Comparison of ENCODE assay signal across 1 cellular context in the genomic region with DNA sequence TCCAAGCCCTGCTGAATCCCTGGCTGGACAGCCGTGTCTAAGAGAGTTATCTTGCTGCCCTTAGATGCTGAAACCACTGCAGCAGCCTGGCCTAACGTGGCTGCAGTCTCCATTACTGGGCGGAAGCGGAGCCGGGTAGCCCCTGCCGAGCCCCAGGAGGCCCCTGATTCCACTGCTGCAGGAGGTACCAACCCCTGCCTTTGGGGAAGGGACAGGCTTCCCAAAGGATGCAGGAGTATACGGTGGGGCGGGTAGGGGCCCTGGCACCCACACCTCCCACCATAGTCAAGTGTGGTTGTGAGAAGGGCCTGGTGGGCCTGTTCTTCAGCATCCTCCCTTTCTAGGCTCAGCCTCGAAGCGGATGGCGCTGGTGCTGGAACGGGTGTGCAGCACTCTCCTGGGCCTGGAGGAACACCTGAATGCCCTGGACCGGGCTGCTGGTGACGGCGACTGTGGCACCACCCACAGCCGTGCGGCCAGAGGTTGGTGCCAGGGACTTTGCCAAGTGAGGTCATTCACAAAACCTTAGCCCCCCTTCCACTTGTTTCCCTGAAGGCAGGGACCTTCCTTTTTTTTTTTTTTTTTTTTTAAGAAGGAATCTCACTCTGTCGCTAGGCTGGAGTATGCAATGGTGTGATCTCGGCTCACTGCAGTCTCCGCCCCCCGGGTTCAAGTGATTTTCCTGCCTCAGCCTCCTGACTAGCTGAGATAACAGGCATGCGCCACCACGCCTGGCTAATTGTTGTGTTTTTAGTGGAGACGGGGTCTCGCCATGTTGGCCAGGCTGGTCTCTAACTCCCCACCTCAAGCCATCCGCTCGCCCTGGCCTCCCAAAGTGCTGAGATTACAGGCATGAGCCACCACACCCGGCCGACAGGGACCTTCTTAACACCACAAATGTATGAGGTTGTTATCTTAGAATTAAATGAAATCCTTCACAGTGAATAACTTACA.
TF ChIP-seq lines count a peak whose summit lies in the region.

No MANE protein-coding gene starts in this region.

TF ChIP-seq in IMR-90, 13 proteins besides CTCF, POLR2A, EP300 and RAD21:
- no peak for TF ChIP-seq MXI1 (IDR thresholded peaks at IDR 0.05; ENCODE audit: borderline replicate concordance, low read depth, low read length)
- no peak for TF ChIP-seq BHLHE40 (IDR thresholded peaks at IDR 0.05; ENCODE audit: low read depth, low read length)
- TF ChIP-seq MAFK (IDR thresholded peaks at IDR 0.05; ENCODE audit: low read depth, low read length), result no peak
- TF ChIP-seq FOS (IDR thresholded peaks at IDR 0.05; ENCODE audit: low read depth, low read length), result no peak
- TF ChIP-seq CEBPB (IDR thresholded peaks at IDR 0.05; ENCODE audit: low read depth, low read length), result no peak
- TF ChIP-seq MAZ (IDR thresholded peaks at IDR 0.05; ENCODE audit: borderline replicate concordance, low read depth, low read length), result no peak
- TF ChIP-seq RFX5 (IDR thresholded peaks at IDR 0.05; ENCODE audit: low read depth, low read length), result no peak
- no peak for TF ChIP-seq CHD1 (IDR thresholded peaks at IDR 0.05; ENCODE audit: low read depth, low read length)
- TF ChIP-seq, protein P1, sequence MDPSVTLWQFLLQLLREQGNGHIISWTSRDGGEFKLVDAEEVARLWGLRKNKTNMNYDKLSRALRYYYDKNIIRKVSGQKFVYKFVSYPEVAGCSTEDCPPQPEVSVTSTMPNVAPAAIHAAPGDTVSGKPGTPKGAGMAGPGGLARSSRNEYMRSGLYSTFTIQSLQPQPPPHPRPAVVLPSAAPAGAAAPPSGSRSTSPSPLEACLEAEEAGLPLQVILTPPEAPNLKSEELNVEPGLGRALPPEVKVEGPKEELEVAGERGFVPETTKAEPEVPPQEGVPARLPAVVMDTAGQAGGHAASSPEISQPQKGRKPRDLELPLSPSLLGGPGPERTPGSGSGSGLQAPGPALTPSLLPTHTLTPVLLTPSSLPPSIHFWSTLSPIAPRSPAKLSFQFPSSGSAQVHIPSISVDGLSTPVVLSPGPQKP (IDR thresholded peaks at IDR 0.05; ENCODE audit: borderline replicate concordance, low read depth, low read length), result no peak
- no peak for TF ChIP-seq NFE2L2 (IDR thresholded peaks at IDR 0.05; ENCODE audit: low read depth, low read length)
- TF ChIP-seq, protein P2, sequence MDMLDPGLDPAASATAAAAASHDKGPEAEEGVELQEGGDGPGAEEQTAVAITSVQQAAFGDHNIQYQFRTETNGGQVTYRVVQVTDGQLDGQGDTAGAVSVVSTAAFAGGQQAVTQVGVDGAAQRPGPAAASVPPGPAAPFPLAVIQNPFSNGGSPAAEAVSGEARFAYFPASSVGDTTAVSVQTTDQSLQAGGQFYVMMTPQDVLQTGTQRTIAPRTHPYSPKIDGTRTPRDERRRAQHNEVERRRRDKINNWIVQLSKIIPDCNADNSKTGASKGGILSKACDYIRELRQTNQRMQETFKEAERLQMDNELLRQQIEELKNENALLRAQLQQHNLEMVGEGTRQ (IDR thresholded peaks at IDR 0.05; ENCODE audit: low read depth, low read length), result no peak
- no peak for TF ChIP-seq SMC3 (IDR thresholded peaks at IDR 0.05; ENCODE audit: low read depth, low read length)
- TF ChIP-seq RCOR1 (IDR thresholded peaks at IDR 0.05; ENCODE audit: insufficient replicate concordance, low read length), result no peak
